ENCODE assay signal across 5 cellular contexts in genomic region chr7:152803005-152803560, GRCh38. TPM values are rescaled to one million over a fixed set of nuclear protein-coding genes. Genes with fewer than 3 reads are reported as not detected.
A peak's percentile ranks its signal among the peaks of the same experiment; 100 is the strongest.
DNase-seq lines count a peak whose midpoint lies in the region; TF ChIP-seq lines count a peak whose summit lies in the region.
"Not testable (repeated sequence)": the region's sequence is repeated elsewhere in the genome, so short reads cannot be mapped to it uniquely, and the experiment has no call there.

No MANE protein-coding gene starts in this region.

- in situ Hi-C loops in G401 (cut with HindIII; ENCODE audit: low sequenced_read_pairs): not testable (repeated sequence)

- not testable (repeated sequence) for H3K4me3 ChIP-seq in HEK293 (ENCODE audit: low read depth, low read length)

- not testable (repeated sequence) for H3K9me3 ChIP-seq in HEK293 (ENCODE audit: control insufficient read depth, insufficient read depth, low read depth, low read length)

- not testable (repeated sequence) for H3K27ac ChIP-seq in HEK293 (ENCODE audit: extremely low read depth, low read depth, low read length)
- peak overlapping the region; percentile 57 for H3K27ac ChIP-seq in VCaP

- H3K36me3 ChIP-seq in HEK293 (ENCODE audit: control insufficient read depth in 2 of 2, insufficient read depth in 1 of 2, low read length in 2 of 2): not testable (repeated sequence)

- POLR2A ChIA-PET in HEK293 (lab: Yijun Ruan, JAX): not testable (repeated sequence)

- CTCF ChIA-PET in HEK293 (lab: Yijun Ruan, JAX): not testable (repeated sequence)

- TF ChIP-seq CTCF in HEK293 (tag by site-specific recombination; IDR thresholded peaks at IDR 0.05); VCaP (conservative IDR thresholded peaks at IDR 0.05): not testable (repeated sequence)

- DNase-seq in G401 (ENCODE audit: low spot score) (peak; percentile 82), cerebellar cortex (ENCODE audit: low spot score) (peak; percentile 78), myocyte (ENCODE audit: low read depth) (peak; percentile 1)

- H3K4me1 ChIP-seq in HEK293 (ENCODE audit: control insufficient read depth, insufficient read depth, low read length): not testable (repeated sequence)

TF ChIP-seq in HEK293, 187 proteins besides CTCF, POLR2A, EP300 and RAD21:
- TF ChIP-seq ZNF121 (tag by site-specific recombination; IDR thresholded peaks at IDR 0.05) (peak; percentile 78; the same call in 1 of the 2 replicates), SCRT2 (tag by site-specific recombination; IDR thresholded peaks at IDR 0.05) (peak; percentile 17; the same call in 1 of the 2 replicates)

RNA-seq across cellular contexts. Expression of gene ACTR3B, which starts 43.5 kb away (rescaled TPM):
- total RNA-seq in G401 (2014; rRNA removed; shearing (Covaris generic)): 34.2 and 62.4 TPM in 2 replicates
- 4.5 and 12.1 TPM in 2 replicates for total RNA-seq in myocyte
- 15.3 TPM for polyA plus RNA-seq in myocyte (2012)

Comparison
In these comparisons a context has a peak if more than half of its experiments do, and no peak if none do; other contexts are left out.
1. DNase-seq: peak in every context shown above with its lines; median percentile 82 in G401; 78 in cerebellar cortex; 1 in myocyte.